13 cellular contexts compared by ENCODE assay signal in genomic region chr1:35725591-35725990, GRCh38. TPM values are rescaled to one million over a fixed set of nuclear protein-coding genes. Genes with fewer than 3 reads are reported as not detected.
DNase-seq lines count a peak whose midpoint lies in the region; ATAC-seq and FAIRE-seq lines count a peak whose summit lies in the region.
"Had no signal": no experiment of that assay in that cellular context is flagged by ENCODE, and none has a peak within 500 bp of the region (broad histone marks: within the 10 kb centered on the region; RNA-seq: fewer than 3 reads in every experiment).

No MANE protein-coding gene starts in this region.

- H2AFZ ChIP-seq in neuronal stem cell (ENCODE audit: low read length) = no peak overlapping the region

- no peak overlapping the region for H3K27ac ChIP-seq in neuronal stem cell (replicated peaks; ENCODE audit: low read length)
- H3K27ac ChIP-seq: pancreas had no signal

- no peak overlapping the region for H3K4me3 ChIP-seq in neuronal stem cell (ENCODE audit: low read length in 2 of 2)
- H3K4me3 ChIP-seq: pancreas had no signal

- H3K27me3 ChIP-seq in neuronal stem cell (ENCODE audit: control insufficient read depth in 3 of 3, insufficient read depth in 3 of 3, low read depth in 1 of 3, low read length in 3 of 3) = no peaks in the 10 kb centered on the region
- H3K27me3 ChIP-seq: pancreas had no signal

- H3K79me1 ChIP-seq in neuronal stem cell (ENCODE audit: low read depth, low read length) = no peaks in the 10 kb centered on the region

- DNase-seq in COLO829 (ENCODE audit: low spot score) (peak; percentile 74), amygdala (lab: John Stamatoyannopoulos, UW) (peak in 49 of 56 donors; percentile 12 to 84 (median 55)), frontal cortex (ENCODE audit: low spot score in 2 of 2) (peak; percentile 38 to 61), nucleus accumbens (lab: John Stamatoyannopoulos, UW) (peak in 52 of 56 donors; percentile 7 to 84 (median 68)), neuronal stem cell (ENCODE audit: low spot score) (no peak)
- DNase-seq in activated naive CD4-positive, alpha-beta T cell treated with Interleukin-2 at 50 U/mL for 16 hours = no peak
- DNase-seq: activated CD4-positive, alpha-beta T cell treated with anti-CD3 and anti-CD28 coated beads for 1 hour; NCI-H69; pancreas; stimulated activated CD4-positive, alpha-beta T cell treated with anti-CD3 and anti-CD28 coated beads, Interleukin-12 subunit alpha, Interleukin-12 subunit beta, amount 100 ng/mL, for 4 hours had no signal

- ATAC-seq in GM19397 (IDR thresholded peaks at IDR 0.05; ENCODE audit: unreplicated experiment) (no peak), HG02884 (IDR thresholded peaks at IDR 0.05; ENCODE audit: unreplicated experiment) (no peak)

- H4K91ac ChIP-seq in neuronal stem cell (ENCODE audit: low read depth, low read length, poor library complexity) = no peak overlapping the region

- no peak overlapping the region for H3K9ac ChIP-seq in neuronal stem cell (ENCODE audit: low read depth, low read length, poor library complexity)

- peaks cover 2 to 52% of the 10 kb centered on the region in 2 donors for H3K36me3 ChIP-seq in neuronal stem cell (replicated peaks in 1 of 2; ENCODE audit: control insufficient read depth in 2 of 2, insufficient read depth in 2 of 2, low read length in 2 of 2)
- H3K36me3 ChIP-seq: pancreas had no signal

- H3K23ac ChIP-seq in neuronal stem cell (ENCODE audit: low read depth, low read length, poor library complexity) = no peak overlapping the region

- peaks cover 0 to 12% of the 10 kb centered on the region in 2 donors for H3K4me1 ChIP-seq in neuronal stem cell (ENCODE audit: control insufficient read depth in 2 of 2, insufficient read depth in 1 of 2, low read depth in 1 of 2, low read length in 2 of 2)

- no peaks in the 10 kb centered on the region for H3K9me3 ChIP-seq in neuronal stem cell (replicated peaks in 1 of 2; ENCODE audit: control insufficient read depth in 2 of 2, insufficient read depth in 1 of 2, low read depth in 1 of 2, low read length in 2 of 2)
- H3K9me3 ChIP-seq: pancreas had no signal

- H3K14ac ChIP-seq in neuronal stem cell (ENCODE audit: low read length) = no peak overlapping the region

- no peak overlapping the region for H2BK12ac ChIP-seq in neuronal stem cell (ENCODE audit: low read length)

- no CpG with 5 or more reads among the region's 10 CpGs for WGBS in neuronal stem cell (ENCODE audit: extremely low coverage in 2 of 2, insufficient read length in 2 of 2, insufficient replicate concordance in 1 of 2), 2 donors

- H2AK5ac ChIP-seq in neuronal stem cell (ENCODE audit: low read depth, low read length) = no peak overlapping the region

- no peak overlapping the region for H3K4ac ChIP-seq in neuronal stem cell (ENCODE audit: low read length)

- H2BK5ac ChIP-seq in neuronal stem cell (ENCODE audit: low read length) = no peak overlapping the region

- H2BK120ac ChIP-seq in neuronal stem cell (ENCODE audit: low read depth, low read length) = no peak overlapping the region

- FAIRE-seq in frontal cortex (lab: Jason Lieb, UNC) = no peak
- FAIRE-seq: colon, pancreas had no signal

- H4K8ac ChIP-seq in neuronal stem cell (ENCODE audit: low read depth, low read length) = no peak overlapping the region

- no peak overlapping the region for H3K18ac ChIP-seq in neuronal stem cell (ENCODE audit: low read length)

- H2BK15ac ChIP-seq in neuronal stem cell (ENCODE audit: low read length) = no peak overlapping the region

- no peak overlapping the region for H3K4me2 ChIP-seq in neuronal stem cell (ENCODE audit: insufficient read depth, low read length, poor library complexity, severe bottlenecking)

RNA-seq across cellular contexts. Expression of gene C1orf216, which starts 6.9 kb away (rescaled TPM):
- total RNA-seq in frontal cortex = 72.6 TPM
- 3.2 TPM for polyA plus RNA-seq in neuronal stem cell (2013, experiment 1 of 2)
- 3.1 TPM for polyA plus RNA-seq in neuronal stem cell (2013, experiment 2 of 2)

RNA-seq across cellular contexts. Expression of gene CLSPN, which starts 44.2 kb away (rescaled TPM):
- 4.5 TPM for total RNA-seq in frontal cortex
- polyA plus RNA-seq in neuronal stem cell (2013, experiment 1 of 2) = 24.0 TPM
- polyA plus RNA-seq in neuronal stem cell (2013, experiment 2 of 2) = 25.4 TPM

Comparison
In these comparisons a context has a peak if more than half of its experiments do, and no peak if none do; other contexts are left out.
1. DNase-seq: peak in COLO829 (single experiment), amygdala (49 of 56), frontal cortex (2 of 2) and nucleus accumbens (52 of 56); none in neuronal stem cell (single experiment) and activated naive CD4-positive, alpha-beta T cell treated with Interleukin-2 at 50 U/mL for 16 hours (single experiment).